ENCODE assay signal across 20 cellular contexts in the genomic region with DNA sequence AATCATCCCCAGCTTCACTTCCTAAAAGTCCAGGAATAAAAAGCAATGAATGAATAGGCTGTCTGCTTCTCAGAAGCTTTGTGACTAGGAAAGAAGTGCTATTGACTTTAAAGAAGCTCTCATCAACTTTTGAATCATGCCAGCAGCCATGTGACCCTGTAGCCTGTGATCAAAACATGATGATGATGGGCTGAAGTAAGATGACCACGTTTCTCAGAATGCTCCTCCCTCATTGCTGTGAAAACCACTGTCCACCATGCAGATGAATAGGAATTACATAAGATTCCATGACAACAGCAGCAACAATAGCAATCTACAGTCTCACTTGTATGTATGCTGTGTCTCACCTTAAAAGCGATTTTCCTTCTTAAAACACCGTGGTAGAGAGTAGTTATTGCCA.
DNase-seq lines count a peak whose midpoint lies in the region; ATAC-seq, FAIRE-seq and TF ChIP-seq lines count a peak whose summit lies in the region.
"Had no signal": no experiment of that assay in that cellular context is flagged by ENCODE, and none has a peak within 500 bp of the region (broad histone marks: within the 10 kb centered on the region; RNA-seq: fewer than 3 reads in every experiment).

No MANE protein-coding gene starts in this region.

- H4K20me1 ChIP-seq in GM23248 (ENCODE audit: insufficient read depth), result no peaks in the 10 kb centered on the region

- CTCF ChIA-PET in MCF 10A (lab: Yijun Ruan, JAX), result interaction anchor here (0.6 to 1.0 kb wide), 3 partner anchors 16 to 320 kb away, joined by 3 to 4 read pairs (median 3); no protein-coding TSS in a partner anchor

- H3K27ac ChIP-seq in GM23248, result peak overlapping the region; percentile 8; the same call in 1 of the 2 replicates
- H3K27ac ChIP-seq in spleen, result no peak overlapping the region
- H3K27ac ChIP-seq: foreskin keratinocyte, left ventricle myocardium inferior, testis, WERI-Rb-1 had no signal

- H3K4me3 ChIP-seq in GM23248 (no peak overlapping the region), spleen (no peak overlapping the region)
- H3K4me3 ChIP-seq: left ventricle myocardium inferior, testis had no signal

- intact Hi-C loops in MCF 10A (cut with micrococcal nuclease), result no loop called here
- intact Hi-C loops in spleen (cut with DNase I; ENCODE audit: low total_unique reads), result no loop called here

- H3K9me3 Mint-ChIP-seq in MCF 10A (ENCODE audit: unreplicated experiment), result no peaks in the 10 kb centered on the region
- H3K9me3 Mint-ChIP-seq: activated naive CD4-positive, alpha-beta T cell treated with anti-CD3 and anti-CD28 coated beads, Interleukin-2, amount 50 U/mL, for 24 hours; activated T-cell treated with anti-CD3 and anti-CD28 coated beads, Interleukin-2, amount 50 U/mL, for 24 hours had no signal

- peaks cover 5% of the 10 kb centered on the region; the same call in 1 of the 2 replicates for H3K9me2 ChIP-seq in GM23248 (ENCODE audit: insufficient read depth)

- 67 to 68% methylated on average over 3 of the region's 3 CpGs for WGBS in GM23248 (ENCODE audit: low coverage in 1 of 2, low lambda C conversion rate in 2 of 2, missing lambda C conversion rate in 2 of 2), 2 experiments
- WGBS in spleen, 5 donors, result 72 to 90% (median 83%) methylated on average over 3 of the region's 3 CpGs

- peak overlapping the region; percentile 30 for H3K4me2 ChIP-seq in GM23248 (ENCODE audit: unreplicated experiment)

- H3K27ac Mint-ChIP-seq in MCF 10A (ENCODE audit: low read depth, unreplicated experiment), result no peak overlapping the region
- H3K27ac Mint-ChIP-seq: activated naive CD4-positive, alpha-beta T cell treated with anti-CD3 and anti-CD28 coated beads, Interleukin-2, amount 50 U/mL, for 24 hours; activated T-cell treated with anti-CD3 and anti-CD28 coated beads, Interleukin-2, amount 50 U/mL, for 24 hours had no signal

- no peak for FAIRE-seq in RCC 7860 (lab: Jason Lieb, UNC)
- FAIRE-seq: HepG2 had no signal

- in situ Hi-C loops in GM23248 (cut with MboI), result no loop called here

- peaks cover 9% of the 10 kb centered on the region; the same call in 1 of the 2 replicates for H3K79me2 ChIP-seq in GM23248 (ENCODE audit: insufficient read depth)

- no TSS peak for BruUV-seq in MCF 10A (replicated peaks; lab: Mats Ljungman, UMichigan)

- peaks cover 16% of the 10 kb centered on the region for H3K36me3 Mint-ChIP-seq in MCF 10A (ENCODE audit: insufficient read depth, unreplicated experiment)
- H3K36me3 Mint-ChIP-seq: activated naive CD4-positive, alpha-beta T cell treated with anti-CD3 and anti-CD28 coated beads, Interleukin-2, amount 50 U/mL, for 24 hours had no signal

- no peaks in the 10 kb centered on the region for H3K27me3 ChIP-seq in GM23248 (replicated peaks; ENCODE audit: insufficient read depth)
- H3K27me3 ChIP-seq in spleen (replicated peaks in 1 of 7), result no peaks in the 10 kb centered on the region
- H3K27me3 ChIP-seq: foreskin keratinocyte, testis had no signal

- H3F3A ChIP-seq in GM23248 (ENCODE audit: insufficient read depth), result peaks cover 34% of the 10 kb centered on the region

- no peaks in the 10 kb centered on the region for H3K27me3 Mint-ChIP-seq in MCF 10A (ENCODE audit: insufficient read depth, unreplicated experiment)
- H3K27me3 Mint-ChIP-seq: activated T-cell treated with anti-CD3 and anti-CD28 coated beads, Interleukin-2, amount 50 U/mL, for 24 hours had no signal

- POLR2A ChIA-PET in MCF 10A (lab: Yijun Ruan, JAX), result interaction anchor here (0.6 to 1.3 kb wide), 4 partner anchors 9 to 323 kb away, joined by 3 to 5 read pairs (median 4); no protein-coding TSS in a partner anchor

- DNase-seq in GM23248 (peak; percentile 75), RCC 7860 (ENCODE audit: low spot score) (peak; percentile 31), dermis blood vessel endothelial cell (peak; percentile 12), omental fat pad (ENCODE audit: low spot score) (no peak), MCF 10A (ENCODE audit: unreplicated experiment) (no peak), germinal center (ENCODE audit: low spot score) (no peak), NCI-H446 (lab: John Stamatoyannopoulos, UW) (no peak), spleen (no peak)
- DNase-seq: activated CD4-positive, alpha-beta T cell treated with anti-CD3 and anti-CD28 coated beads, Interleukin-2, amount 50 U/mL, for 48 hours; activated T-cell treated with anti-CD3 and anti-CD28 coated beads, Interleukin-2, amount 50 U/mL, for 24 hours; Caco-2; foreskin keratinocyte; left ventricle myocardium inferior; occipital lobe; stimulated activated CD4-positive, alpha-beta T cell treated with anti-CD3 and anti-CD28 coated beads, Interleukin-4, amount 100 ng/mL, for 24 hours; T-helper 1 cell; testis; WERI-Rb-1 had no signal

- no peaks in the 10 kb centered on the region for H3K36me3 ChIP-seq in GM23248 (ENCODE audit: low read depth)
- peaks cover 0 to 45% (median 0%) of the 10 kb centered on the region in 6 donors for H3K36me3 ChIP-seq in spleen
- H3K36me3 ChIP-seq: WERI-Rb-1 had no signal

- peaks cover 65% of the 10 kb centered on the region for H3K4me1 ChIP-seq in GM23248 (ENCODE audit: insufficient read depth)
- H3K4me1 ChIP-seq in spleen, result peaks cover 0 to 24% (median 7%) of the 10 kb centered on the region in 6 donors
- H3K4me1 ChIP-seq: Caco-2, testis had no signal

- TF ChIP-seq CTCF in omental fat pad (IDR thresholded peaks at IDR 0.05) (no peak), MCF 10A (IDR thresholded peaks at IDR 0.05; ENCODE audit: unreplicated experiment) (no peak), spleen (IDR thresholded peaks at IDR 0.05 in 8 of 11, conservative IDR thresholded peaks at IDR 0.05 in 3 of 11) (no peak)

- no peak overlapping the region for H2AFZ ChIP-seq in GM23248

- peaks cover 19% of the 10 kb centered on the region for H3K4me1 Mint-ChIP-seq in MCF 10A (ENCODE audit: insufficient read depth, unreplicated experiment)
- H3K4me1 Mint-ChIP-seq: activated naive CD4-positive, alpha-beta T cell treated with anti-CD3 and anti-CD28 coated beads, Interleukin-2, amount 50 U/mL, for 24 hours had no signal

- no peak for TF ChIP-seq POLR2A in spleen (IDR thresholded peaks at IDR 0.05)

- no peak overlapping the region for H3K4me3 Mint-ChIP-seq in MCF 10A (ENCODE audit: unreplicated experiment)
- H3K4me3 Mint-ChIP-seq: activated naive CD4-positive, alpha-beta T cell treated with anti-CD3 and anti-CD28 coated beads, Interleukin-2, amount 50 U/mL, for 24 hours; activated T-cell treated with anti-CD3 and anti-CD28 coated beads, Interleukin-2, amount 50 U/mL, for 24 hours had no signal

- peak overlapping the region; percentile 43; the same call in 1 of the 2 replicates for H3K9ac ChIP-seq in GM23248

- no peaks in the 10 kb centered on the region for H3K9me3 ChIP-seq in GM23248 (ENCODE audit: low read depth)
- H3K9me3 ChIP-seq in spleen, result no peaks in the 10 kb centered on the region
- H3K9me3 ChIP-seq: Caco-2, left ventricle myocardium inferior, testis had no signal

- peak; percentile 41 for ATAC-seq in omental fat pad (ENCODE audit: low FRiP score)
- ATAC-seq: foreskin keratinocyte, HepG2 had no signal

Comparison
In these comparisons a context has a peak if more than half of its experiments do, and no peak if none do; other contexts are left out.
1. DNase-seq: peak in GM23248 (single experiment), RCC 7860 (single experiment) and dermis blood vessel endothelial cell (single experiment); none in omental fat pad (single experiment), MCF 10A (single experiment), germinal center (single experiment), NCI-H446 (0 of 2) and spleen (single experiment).